In genomic region chr13:93462151-93462550, GRCh38 we compare ENCODE assay signal across 21 cellular contexts.
DNase-seq lines count a peak whose midpoint lies in the region; ATAC-seq and TF ChIP-seq lines count a peak whose summit lies in the region.
"Had no signal": no experiment of that assay in that cellular context is flagged by ENCODE, and none has a peak within 500 bp of the region (broad histone marks: within the 10 kb centered on the region; RNA-seq: fewer than 3 reads in every experiment).

No MANE protein-coding gene starts in this region.

- WGBS in SK-N-SH (ENCODE audit: low lambda C conversion rate), result 73% methylated on average over 3 of the region's 3 CpGs
- WGBS in heart left ventricle, 4 donors, result 72 to 85% (median 76%) methylated on average over 3 of the region's 3 CpGs

- H3K27me3 ChIP-seq in SK-N-SH (ENCODE audit: insufficient read depth) (no peaks in the 10 kb centered on the region), heart left ventricle (no peaks in the 10 kb centered on the region)
- H3K27me3 ChIP-seq: BE2C; BLaER1 treated with 17β-estradiol and CSF1 and Interleukin-3, amounts not matched to agents 10 nM and 100 nM had no signal

- POLR2A ChIA-PET in SK-N-SH (lab: Yijun Ruan, JAX), result no interaction called here

- H3K79me2 ChIP-seq in SK-N-SH (ENCODE audit: insufficient read depth), result no peaks in the 10 kb centered on the region; the same call in 1 of the 2 replicates

- ATAC-seq in heart left ventricle, result no peak
- ATAC-seq: A549, GM12878 had no signal

- TF ChIP-seq EP300 in SK-N-SH (IDR thresholded peaks at IDR 0.05; ENCODE audit: borderline replicate concordance in 1 of 2, low read depth in 1 of 2, low read length in 1 of 2), result peak in 1 of 2 experiments; percentile 96; a peak in 2 of 4 replicates

- DNase-seq in NCI-H82 (lab: John Stamatoyannopoulos, UW) (peak; percentile 71), NCI-H82 treated with DMSO at 0.1 percent for 48 hours (lab: John Stamatoyannopoulos, UW; ENCODE audit: unreplicated experiment) (no peak), NCI-H2171 (lab: John Stamatoyannopoulos, UW) (peak; percentile 58), SK-N-SH (peak; percentile 52), heart left ventricle (no peak), NCI-H748 treated with DMSO at 0.1 percent for 48 hours (lab: John Stamatoyannopoulos, UW) (no peak)
- DNase-seq: 8988T; ACHN; AML-193; BE2C; CD4-positive, alpha-beta T cell; CD8-positive, alpha-beta memory T cell; DMS79; EL; GDM1; GM23248; H7; HCEC 1CT had no signal

- H3K9me2 ChIP-seq in SK-N-SH, result no peaks in the 10 kb centered on the region

- H3K4me3 ChIP-seq in SK-N-SH (ENCODE audit: low read depth in 2 of 2, low read length in 1 of 2) (no peak overlapping the region), heart left ventricle (no peak overlapping the region)
- H3K4me3 ChIP-seq: A549; BLaER1 treated with 17β-estradiol and CSF1 and Interleukin-3, amounts not matched to agents 10 nM and 100 nM; GM12878; GM23248 had no signal

- H3F3A ChIP-seq in SK-N-SH (replicated peaks; ENCODE audit: insufficient read depth), result no peaks in the 10 kb centered on the region

- no peak for TF ChIP-seq POLR2A in heart left ventricle (IDR thresholded peaks at IDR 0.05)

- no peaks in the 10 kb centered on the region for H4K20me1 ChIP-seq in SK-N-SH (ENCODE audit: insufficient read depth)
- H4K20me1 ChIP-seq: BLaER1 treated with 17β-estradiol and CSF1 and Interleukin-3, amounts not matched to agents 10 nM and 100 nM had no signal

- H3K4me1 ChIP-seq in SK-N-SH (ENCODE audit: control insufficient read depth in 1 of 2, insufficient read depth in 2 of 2, low read depth in 1 of 2, low read length in 1 of 2), result peaks cover 0 to 17% of the 10 kb centered on the region in 2 experiments; a peak in 2 of 4 replicates
- no peaks in the 10 kb centered on the region for H3K4me1 ChIP-seq in heart left ventricle
- H3K4me1 ChIP-seq: A549; BLaER1 treated with 17β-estradiol and CSF1 and Interleukin-3, amounts not matched to agents 10 nM and 100 nM had no signal

- no peak overlapping the region for H3K9ac ChIP-seq in SK-N-SH
- H3K9ac ChIP-seq: BLaER1 treated with 17β-estradiol and CSF1 and Interleukin-3, amounts not matched to agents 10 nM and 100 nM; GM23248 had no signal

- TF ChIP-seq CTCF in SK-N-SH (IDR thresholded peaks at IDR 0.05), result no peak
- TF ChIP-seq CTCF in heart left ventricle (IDR thresholded peaks at IDR 0.05), result no peak

- H3K36me3 ChIP-seq in SK-N-SH (replicated peaks in 1 of 2; ENCODE audit: control insufficient read depth in 1 of 2, insufficient read depth in 2 of 2, low read length in 1 of 2) (peaks cover 0 to 5% of the 10 kb centered on the region in 2 experiments), heart left ventricle (no peaks in the 10 kb centered on the region)
- H3K36me3 ChIP-seq: BE2C; BLaER1 treated with 17β-estradiol and CSF1 and Interleukin-3, amounts not matched to agents 10 nM and 100 nM had no signal

- intact Hi-C loops in heart left ventricle (cut with DNase I), result no loop called here

- peak; percentile 29 for TF ChIP-seq RAD21 in SK-N-SH (IDR thresholded peaks at IDR 0.05; ENCODE audit: low read length)

- H3K27ac ChIP-seq in SK-N-SH (ENCODE audit: low read depth in 2 of 2, low read length in 1 of 2) (peak overlapping the region in 1 of 2 experiments; percentile 82; a peak in 2 of 4 replicates), heart left ventricle (no peak overlapping the region)
- H3K27ac ChIP-seq: A549; BLaER1 treated with 17β-estradiol and CSF1 and Interleukin-3, amounts not matched to agents 10 nM and 100 nM; GM23248 had no signal

- CTCF ChIA-PET in SK-N-SH (lab: Yijun Ruan, JAX), result interaction anchor here (1.1 to 1.2 kb wide), 3 partner anchors 11 to 214 kb away, joined by 3 read pairs; no protein-coding TSS in a partner anchor

- no peak overlapping the region for H2AFZ ChIP-seq in SK-N-SH (ENCODE audit: low read depth)
- H2AFZ ChIP-seq: GM23248 had no signal

- H3K9me3 ChIP-seq in SK-N-SH (no peaks in the 10 kb centered on the region), heart left ventricle (peaks cover 0 to 3% (median 0%) of the 10 kb centered on the region in 12 donors)
- H3K9me3 ChIP-seq: A549; BE2C; BLaER1 treated with 17β-estradiol and CSF1 and Interleukin-3, amounts not matched to agents 10 nM and 100 nM had no signal

- H3K4me2 ChIP-seq in SK-N-SH, result no peak overlapping the region
- H3K4me2 ChIP-seq: A549; BLaER1 treated with 17β-estradiol and CSF1 and Interleukin-3, amounts not matched to agents 10 nM and 100 nM had no signal

TF ChIP-seq in SK-N-SH, 30 proteins besides CTCF, POLR2A, EP300 and RAD21:
- TF ChIP-seq GATA2 (CRISPR knock-in tag; IDR thresholded peaks at IDR 0.05) (peak; percentile 83), RCOR1 (IDR thresholded peaks at IDR 0.05; ENCODE audit: low read length) (no peak), FOXJ3 (CRISPR knock-in tag; IDR thresholded peaks at IDR 0.05) (no peak; the same call in 1 of the 2 replicates), NRF1 (IDR thresholded peaks at IDR 0.05; ENCODE audit: low read depth, low read length) (no peak), JUND (IDR thresholded peaks at IDR 0.05) (0 out of 2 replicates have a peak, but pooled peaks have one; percentile 8), MEF2A (IDR thresholded peaks at IDR 0.05; ENCODE audit: borderline replicate concordance, low read depth) (no peak), RXRA (IDR thresholded peaks at IDR 0.05; ENCODE audit: borderline replicate concordance, low read depth) (no peak), TCF12 (IDR thresholded peaks at IDR 0.05) (peak; percentile 68), CHD2 (IDR thresholded peaks at IDR 0.05; ENCODE audit: low read length, partially characterized antibody) (no peak), TAF1 (IDR thresholded peaks at IDR 0.05; ENCODE audit: borderline replicate concordance, low read depth, low read length) (no peak), SIN3A (IDR thresholded peaks at IDR 0.05; ENCODE audit: borderline replicate concordance, low read depth, low read length) (no peak), NFIC (IDR thresholded peaks at IDR 0.05; ENCODE audit: borderline replicate concordance) (no peak), ZBTB33 (IDR thresholded peaks at IDR 0.05; ENCODE audit: borderline replicate concordance, low read depth) (no peak), RFX5 (IDR thresholded peaks at IDR 0.05; ENCODE audit: low read length) (no peak), IRF3 (IDR thresholded peaks at IDR 0.05; ENCODE audit: low read depth, low read length) (no peak)
- TF ChIP-seq, protein P1, sequence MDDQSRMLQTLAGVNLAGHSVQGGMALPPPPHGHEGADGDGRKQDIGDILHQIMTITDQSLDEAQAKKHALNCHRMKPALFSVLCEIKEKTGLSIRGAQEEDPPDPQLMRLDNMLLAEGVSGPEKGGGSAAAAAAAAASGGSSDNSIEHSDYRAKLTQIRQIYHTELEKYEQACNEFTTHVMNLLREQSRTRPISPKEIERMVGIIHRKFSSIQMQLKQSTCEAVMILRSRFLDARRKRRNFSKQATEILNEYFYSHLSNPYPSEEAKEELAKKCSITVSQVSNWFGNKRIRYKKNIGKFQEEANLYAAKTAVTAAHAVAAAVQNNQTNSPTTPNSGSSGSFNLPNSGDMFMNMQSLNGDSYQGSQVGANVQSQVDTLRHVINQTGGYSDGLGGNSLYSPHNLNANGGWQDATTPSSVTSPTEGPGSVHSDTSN (IDR thresholded peaks at IDR 0.05), result peak; percentile 54; the same call in 1 of the 2 replicates

Comparison
In these comparisons a context has a peak if more than half of its experiments do, and no peak if none do; other contexts are left out.
1. DNase-seq: peak in NCI-H82 (single experiment), NCI-H2171 (single experiment) and SK-N-SH (single experiment); none in NCI-H82 treated with DMSO at 0.1 percent for 48 hours (single experiment), heart left ventricle (0 of 5) and NCI-H748 treated with DMSO at 0.1 percent for 48 hours (single experiment).